19 cellular contexts compared by ENCODE assay signal in the genomic region with DNA sequence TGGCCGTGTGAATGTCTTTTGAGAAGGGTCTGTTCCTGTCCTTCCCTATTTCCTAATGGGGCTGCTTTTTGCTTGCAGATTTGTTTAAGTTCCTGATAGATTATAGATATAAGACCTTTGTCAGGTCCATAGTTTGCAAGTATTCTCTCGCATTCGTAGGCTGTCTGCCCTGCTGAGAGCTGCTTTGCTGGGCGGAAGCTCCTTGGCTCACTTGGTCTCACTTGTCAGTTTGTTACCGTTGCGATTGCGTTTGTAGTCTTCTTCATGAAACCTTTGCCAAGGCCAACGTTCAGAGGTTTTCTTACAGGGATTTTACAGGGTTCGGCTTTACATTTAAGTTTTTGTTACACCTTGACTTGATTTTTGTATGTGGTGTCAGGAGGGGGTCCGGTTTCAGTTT. TPM values are rescaled to one million over a fixed set of nuclear protein-coding genes. Genes with fewer than 3 reads are reported as not detected.
DNase-seq lines count a peak whose midpoint lies in the region; ATAC-seq, FAIRE-seq and TF ChIP-seq lines count a peak whose summit lies in the region.
"Had no signal": no experiment of that assay in that cellular context is flagged by ENCODE, and none has a peak within 500 bp of the region (broad histone marks: within the 10 kb centered on the region; RNA-seq: fewer than 3 reads in every experiment).

No MANE protein-coding gene starts in this region.

- H3K27ac Mint-ChIP-seq in chondrocyte (ENCODE audit: unreplicated experiment), result no peak overlapping the region
- no peak overlapping the region for H3K27ac Mint-ChIP-seq in naive thymus-derived CD4-positive, alpha-beta T cell

- no peak overlapping the region for H3K4me3 Mint-ChIP-seq in chondrocyte (ENCODE audit: unreplicated experiment)
- H3K4me3 Mint-ChIP-seq in naive thymus-derived CD4-positive, alpha-beta T cell, result no peak overlapping the region
- H3K4me3 Mint-ChIP-seq: CD14-positive monocyte; CD4-positive, alpha-beta memory T cell had no signal

- ATAC-seq in HG03457 (IDR thresholded peaks at IDR 0.05; ENCODE audit: unreplicated experiment), result no peak
- no peak for ATAC-seq in naive thymus-derived CD4-positive, alpha-beta T cell

- H3K4me1 Mint-ChIP-seq in chondrocyte (ENCODE audit: low read depth), result peaks cover 18% of the 10 kb centered on the region
- peaks cover 0 to 11% (median 6%) of the 10 kb centered on the region in 7 donors for H3K4me1 Mint-ChIP-seq in naive thymus-derived CD4-positive, alpha-beta T cell
- H3K4me1 Mint-ChIP-seq: CD14-positive monocyte had no signal

- no peak overlapping the region for H3K4me3 ChIP-seq in osteoblast (ENCODE audit: insufficient read depth, low read length)
- no peak overlapping the region for H3K4me3 ChIP-seq in naive thymus-derived CD4-positive, alpha-beta T cell (ENCODE audit: low read length)

- peaks cover 25% of the 10 kb centered on the region for H3K36me3 Mint-ChIP-seq in chondrocyte (ENCODE audit: low read depth)
- H3K36me3 Mint-ChIP-seq in naive thymus-derived CD4-positive, alpha-beta T cell, result peaks cover 5 to 47% (median 27%) of the 10 kb centered on the region in 5 donors

- peaks cover 6% of the 10 kb centered on the region for H3K4me1 ChIP-seq in osteoblast (ENCODE audit: insufficient read depth, low read length)
- H3K4me1 ChIP-seq in naive thymus-derived CD4-positive, alpha-beta T cell (ENCODE audit: control insufficient read depth in 2 of 2, insufficient read depth in 2 of 2, low read length in 2 of 2), result no peaks in the 10 kb centered on the region

- H3K4me2 ChIP-seq in osteoblast (ENCODE audit: insufficient read depth, low read length), result no peak overlapping the region

- peaks cover 19% of the 10 kb centered on the region for H4K20me1 ChIP-seq in osteoblast (ENCODE audit: insufficient read depth, low read length)

- DNase-seq in GM20000 (ENCODE audit: low spot score) (peak; percentile 7), chondrocyte (ENCODE audit: low spot score) (peak; percentile 26), osteoblast (ENCODE audit: insufficient read length, low spot score, missing footprints) (peak; percentile 61), urothelium cell line (ENCODE audit: low spot score) (no peak), NCI-H2196 (lab: John Stamatoyannopoulos, UW; ENCODE audit: unreplicated experiment) (no peak)
- DNase-seq in naive thymus-derived CD4-positive, alpha-beta T cell, result no peak
- DNase-seq: ACHN; BE2C; CD4-positive, alpha-beta memory T cell; DMS153; DMS79; GDM1; GOT3; H7 had no signal

- no peaks in the 10 kb centered on the region for H3K27me3 ChIP-seq in osteoblast (ENCODE audit: insufficient read depth, low read length)
- H3K27me3 ChIP-seq in naive thymus-derived CD4-positive, alpha-beta T cell (ENCODE audit: control insufficient read depth in 2 of 2, insufficient read depth in 2 of 2, low read length in 2 of 2), result no peaks in the 10 kb centered on the region
- H3K27me3 ChIP-seq: BE2C had no signal

- no peak overlapping the region for H3K27ac ChIP-seq in osteoblast (ENCODE audit: low read depth, low read length)
- H3K27ac ChIP-seq in naive thymus-derived CD4-positive, alpha-beta T cell (ENCODE audit: low read depth, low read length), result no peak overlapping the region
- H3K27ac ChIP-seq: HL-60 had no signal

- no peaks in the 10 kb centered on the region for H3K27me3 Mint-ChIP-seq in chondrocyte (ENCODE audit: low read depth)
- no peaks in the 10 kb centered on the region for H3K27me3 Mint-ChIP-seq in naive thymus-derived CD4-positive, alpha-beta T cell
- H3K27me3 Mint-ChIP-seq: CD4-positive, alpha-beta memory T cell had no signal

- H3K36me3 ChIP-seq in osteoblast (ENCODE audit: insufficient read depth, low read length), result peaks cover 48% of the 10 kb centered on the region
- H3K36me3 ChIP-seq in naive thymus-derived CD4-positive, alpha-beta T cell (ENCODE audit: control insufficient read depth in 2 of 3, insufficient read depth in 3 of 3, low read length in 3 of 3), result peaks cover 0 to 7% (median 0%) of the 10 kb centered on the region in 3 experiments

- H3K9me3 Mint-ChIP-seq in chondrocyte (ENCODE audit: low read depth), result peaks cover 4% of the 10 kb centered on the region
- peaks cover 0 to 10% (median 4%) of the 10 kb centered on the region in 11 donors for H3K9me3 Mint-ChIP-seq in naive thymus-derived CD4-positive, alpha-beta T cell

- peak; percentile 42 for FAIRE-seq in urothelium cell line (lab: Jason Lieb, UNC)
- FAIRE-seq: A204.1, GM12892 had no signal

- peaks cover 63% of the 10 kb centered on the region for H3K79me2 ChIP-seq in osteoblast (ENCODE audit: insufficient read depth, low read length)

- H2AFZ ChIP-seq in osteoblast (ENCODE audit: low read length), result no peak overlapping the region

- no peaks in the 10 kb centered on the region for H3K9me3 ChIP-seq in osteoblast (ENCODE audit: low read depth, low read length)
- peaks cover 0 to 5% (median 0%) of the 10 kb centered on the region in 3 experiments for H3K9me3 ChIP-seq in naive thymus-derived CD4-positive, alpha-beta T cell (ENCODE audit: control insufficient read depth in 2 of 3, low read length in 3 of 3)
- H3K9me3 ChIP-seq: BE2C had no signal

- no peak for TF ChIP-seq CTCF in GM20000 (IDR thresholded peaks at IDR 0.05; ENCODE audit: extremely low read depth, missing control alignments)
- TF ChIP-seq CTCF in chondrocyte (IDR thresholded peaks at IDR 0.05), result no peak
- TF ChIP-seq CTCF in osteoblast (IDR thresholded peaks at IDR 0.05; ENCODE audit: extremely low read depth, low read depth, low read length), result no peak

- POLR2A ChIA-PET in naive thymus-derived CD4-positive, alpha-beta T cell (lab: Charles Lee), result no interaction called here

- intact Hi-C loops in naive thymus-derived CD4-positive, alpha-beta T cell (cut with micrococcal nuclease), result no loop called here

- CTCF ChIA-PET in naive thymus-derived CD4-positive, alpha-beta T cell (lab: Charles Lee), result no interaction called here

RNA-seq across cellular contexts. Expression of a gene that starts 44.0 kb away (rescaled TPM):
- 52.8 to 76.0 TPM (median 54.3 TPM) in 3 replicates for total RNA-seq in chondrocyte
- 48.6 and 56.8 TPM in 2 replicates for total RNA-seq in osteoblast
- 100 to 1,000 TPM in 1 of 5 experiments, 10 to 100 TPM in 4; 21.4 to 127 (median 34.7) TPM for total RNA-seq in naive thymus-derived CD4-positive, alpha-beta T cell
- 10 to 100 TPM; 50.9 to 78.0 TPM for polyA plus RNA-seq in naive thymus-derived CD4-positive, alpha-beta T cell

RNA-seq across cellular contexts. Expression of a gene that starts 50.0 kb away (rescaled TPM):
- total RNA-seq in chondrocyte (17.0 to 24.9 TPM (median 19.5 TPM) in 3 replicates), osteoblast (12.1 and 14.8 TPM in 2 replicates)
- total RNA-seq in naive thymus-derived CD4-positive, alpha-beta T cell, result 10 to 100 TPM; 21.4 to 31.9 (median 23.4) TPM
- 10 to 100 TPM in 1 of 2 donors, 1 to 10 TPM in 1; 6.8 to 12.5 TPM for polyA plus RNA-seq in naive thymus-derived CD4-positive, alpha-beta T cell

Comparison
In these comparisons a context has a peak if more than half of its experiments do, and no peak if none do; other contexts are left out.
1. DNase-seq: peak in GM20000 (single experiment), chondrocyte (single experiment) and osteoblast (single experiment); none in urothelium cell line (single experiment), NCI-H2196 (single experiment) and naive thymus-derived CD4-positive, alpha-beta T cell (0 of 9).